In the genomic region with DNA sequence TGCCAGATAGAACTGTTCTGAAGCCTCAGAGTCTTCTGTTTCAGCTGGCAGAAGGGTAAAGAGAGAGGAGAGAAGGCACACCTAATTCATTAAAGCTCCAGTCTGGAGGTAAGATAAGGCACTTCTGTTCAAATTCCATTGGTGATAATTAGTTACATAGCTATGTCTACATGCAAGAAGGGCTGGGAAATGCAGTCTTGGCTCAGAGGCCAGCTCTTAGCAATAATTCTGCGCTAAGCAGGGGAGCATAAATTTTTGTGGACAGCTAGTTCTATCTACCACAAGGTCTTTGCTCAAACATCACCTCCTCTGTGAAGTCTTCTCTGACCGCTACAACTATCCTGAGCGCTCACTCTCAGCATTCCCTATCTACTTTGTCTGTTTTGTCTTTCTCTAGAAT, we compare ENCODE assay signal across 11 cellular contexts.
"Had no signal": no experiment of that assay in that cellular context is flagged by ENCODE, and none has a peak within 500 bp of the region (broad histone marks: within the 10 kb centered on the region; RNA-seq: fewer than 3 reads in every experiment).

No MANE protein-coding gene starts in this region.

- H3K4me1 ChIP-seq: HAP-1 had no signal

- DNase-seq: GM23248, GOT3, H7, H9, HCEC 1CT, HFFc6 had no signal

- H3K9me3 Mint-ChIP-seq: GM23338, H9, HFFc6 had no signal

- H3K4me2 ChIP-seq: GM23338 had no signal

- H3K4me3 ChIP-seq: GM23248, GM23338, HAP-1 had no signal

- H3K27ac Mint-ChIP-seq: GM23338, H9, HFFc6 had no signal

- H3K27ac ChIP-seq: GM23248 had no signal

- H3K4me3 Mint-ChIP-seq: GM23338, H9, HFFc6 had no signal

- H3K9ac ChIP-seq: GM23248 had no signal

- H3K9me3 ChIP-seq: HAP-1 had no signal

- H2AFZ ChIP-seq: GM23248, GM23338 had no signal

- H3K4me1 Mint-ChIP-seq: H9 had no signal

- H3K36me3 ChIP-seq: HAP-1 had no signal

- ATAC-seq: GM23338, HCT116 had no signal

- FAIRE-seq: H1, H54 had no signal
